Comparison of ENCODE assay signal across 22 cellular contexts in the genomic region with DNA sequence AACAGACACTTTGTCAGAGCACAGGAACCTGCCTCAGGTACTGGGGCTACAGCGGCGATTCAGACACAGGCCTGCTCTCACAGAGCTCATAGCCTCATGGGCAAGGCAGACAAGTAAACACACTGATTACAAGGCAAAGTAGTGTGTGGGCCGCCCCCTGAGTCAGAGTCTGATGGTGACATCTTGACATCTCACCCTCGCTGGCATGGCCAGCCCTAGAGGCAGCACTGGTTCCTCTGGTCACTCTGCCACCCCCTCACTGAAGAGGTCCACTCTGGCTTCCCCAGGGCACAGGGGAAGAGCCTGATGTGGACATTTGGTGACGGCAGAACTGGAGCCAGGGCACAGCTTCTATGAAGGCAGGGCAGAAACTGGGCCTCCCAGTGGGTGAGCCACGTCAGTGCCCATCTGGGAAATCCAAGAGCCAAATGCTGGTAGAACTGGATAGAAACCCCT.
"Had no signal": no experiment of that assay in that cellular context is flagged by ENCODE, and none has a peak within 500 bp of the region (broad histone marks: within the 10 kb centered on the region; RNA-seq: fewer than 3 reads in every experiment).

No MANE protein-coding gene starts in this region.

- H3K9me3 ChIP-seq: esophagus muscularis mucosa, gastroesophageal sphincter, heart left ventricle, prostate gland, testis had no signal

- H3K27ac Mint-ChIP-seq: activated naive CD8-positive, alpha-beta T cell; memory B cell; natural killer cell treated with Interleukin-12 subunit alpha and Interleukin-12 subunit beta and Interleukin-15 and Interleukin-18, amount 100 ng/mL, for 72 hours; T-helper 1 cell treated with Interleukin-12 subunit alpha and Interleukin-12 subunit beta and Interleukin-4 antibody, amounts not matched to agents 30 μg/mL and 1 μg/mL, for 36 hours had no signal

- H3K9me3 Mint-ChIP-seq: memory B cell; natural killer cell treated with Interleukin-12 subunit alpha and Interleukin-12 subunit beta and Interleukin-15 and Interleukin-18, amount 100 ng/mL, for 72 hours; T-helper 1 cell treated with Interleukin-12 subunit alpha and Interleukin-12 subunit beta and Interleukin-4 antibody, amounts not matched to agents 30 μg/mL and 1 μg/mL, for 36 hours; type B pancreatic cell had no signal

- H3K4me3 Mint-ChIP-seq: activated naive CD8-positive, alpha-beta T cell; memory B cell; natural killer cell treated with Interleukin-12 subunit alpha and Interleukin-12 subunit beta and Interleukin-15 and Interleukin-18, amount 100 ng/mL, for 72 hours; T-helper 1 cell treated with Interleukin-12 subunit alpha and Interleukin-12 subunit beta and Interleukin-4 antibody, amounts not matched to agents 30 μg/mL and 1 μg/mL, for 36 hours had no signal

- H3K27me3 ChIP-seq: esophagus muscularis mucosa, gastroesophageal sphincter, heart left ventricle, testis had no signal

- ATAC-seq: gastroesophageal sphincter; heart left ventricle; left ventricle myocardium superior; natural killer cell treated with Interleukin-12 subunit alpha and Interleukin-12 subunit beta and Interleukin-15 and Interleukin-18, amount 100 ng/mL, for 72 hours; right cardiac atrium had no signal

- H3K4me3 ChIP-seq: esophagus muscularis mucosa, gastroesophageal sphincter, heart left ventricle, prostate gland, testis had no signal

- H3K36me3 ChIP-seq: esophagus muscularis mucosa, gastroesophageal sphincter, heart left ventricle, prostate gland had no signal

- DNase-seq: activated CD4-positive, alpha-beta T cell treated with anti-CD3 and anti-CD28 coated beads, Interleukin-2, amount 50 U/mL, for 1 hour; activated CD4-positive, CD25-positive, alpha-beta regulatory T cell treated with anti-CD3 and anti-CD28 coated beads, Interleukin-2, amount 50 U/mL, for 72 hours; activated CD8-positive, alpha-beta memory T cell treated with anti-CD3 and anti-CD28 coated beads, Interleukin-2, amount 50 U/mL, for 4 hours; activated T-cell treated with anti-CD3 and anti-CD28 coated beads, Interleukin-2, amount 50 U/mL, for 48 hours; effector CD4-positive, alpha-beta T cell; heart left ventricle; kidney glomerular epithelial cell; left ventricle myocardium superior; nucleus accumbens; right cardiac atrium; small intestine; stimulated activated CD4-positive, alpha-beta T cell treated with anti-CD3 and anti-CD28 coated beads, Interleukin-15, amount 100 ng/mL, for 24 hours; stimulated activated CD4-positive, alpha-beta T cell treated with anti-CD3 and anti-CD28 coated beads, Interleukin-2, amount 100 ng/mL, for 48 hours; testis had no signal

- H3K27ac ChIP-seq: esophagus muscularis mucosa, gastroesophageal sphincter, heart left ventricle, prostate gland, testis had no signal

- H3K36me3 Mint-ChIP-seq: activated naive CD8-positive, alpha-beta T cell; memory B cell; natural killer cell treated with Interleukin-12 subunit alpha and Interleukin-12 subunit beta and Interleukin-15 and Interleukin-18, amount 100 ng/mL, for 72 hours; type B pancreatic cell had no signal
